ENCODE assay signal across 1 cellular context in genomic region chr20:62393830-62394229, GRCh38.
TF ChIP-seq lines count a peak whose summit lies in the region.

No MANE protein-coding gene starts in this region.

TF ChIP-seq in HepG2, 621 proteins besides CTCF, POLR2A, EP300 and RAD21:
- TF ChIP-seq, protein P1, sequence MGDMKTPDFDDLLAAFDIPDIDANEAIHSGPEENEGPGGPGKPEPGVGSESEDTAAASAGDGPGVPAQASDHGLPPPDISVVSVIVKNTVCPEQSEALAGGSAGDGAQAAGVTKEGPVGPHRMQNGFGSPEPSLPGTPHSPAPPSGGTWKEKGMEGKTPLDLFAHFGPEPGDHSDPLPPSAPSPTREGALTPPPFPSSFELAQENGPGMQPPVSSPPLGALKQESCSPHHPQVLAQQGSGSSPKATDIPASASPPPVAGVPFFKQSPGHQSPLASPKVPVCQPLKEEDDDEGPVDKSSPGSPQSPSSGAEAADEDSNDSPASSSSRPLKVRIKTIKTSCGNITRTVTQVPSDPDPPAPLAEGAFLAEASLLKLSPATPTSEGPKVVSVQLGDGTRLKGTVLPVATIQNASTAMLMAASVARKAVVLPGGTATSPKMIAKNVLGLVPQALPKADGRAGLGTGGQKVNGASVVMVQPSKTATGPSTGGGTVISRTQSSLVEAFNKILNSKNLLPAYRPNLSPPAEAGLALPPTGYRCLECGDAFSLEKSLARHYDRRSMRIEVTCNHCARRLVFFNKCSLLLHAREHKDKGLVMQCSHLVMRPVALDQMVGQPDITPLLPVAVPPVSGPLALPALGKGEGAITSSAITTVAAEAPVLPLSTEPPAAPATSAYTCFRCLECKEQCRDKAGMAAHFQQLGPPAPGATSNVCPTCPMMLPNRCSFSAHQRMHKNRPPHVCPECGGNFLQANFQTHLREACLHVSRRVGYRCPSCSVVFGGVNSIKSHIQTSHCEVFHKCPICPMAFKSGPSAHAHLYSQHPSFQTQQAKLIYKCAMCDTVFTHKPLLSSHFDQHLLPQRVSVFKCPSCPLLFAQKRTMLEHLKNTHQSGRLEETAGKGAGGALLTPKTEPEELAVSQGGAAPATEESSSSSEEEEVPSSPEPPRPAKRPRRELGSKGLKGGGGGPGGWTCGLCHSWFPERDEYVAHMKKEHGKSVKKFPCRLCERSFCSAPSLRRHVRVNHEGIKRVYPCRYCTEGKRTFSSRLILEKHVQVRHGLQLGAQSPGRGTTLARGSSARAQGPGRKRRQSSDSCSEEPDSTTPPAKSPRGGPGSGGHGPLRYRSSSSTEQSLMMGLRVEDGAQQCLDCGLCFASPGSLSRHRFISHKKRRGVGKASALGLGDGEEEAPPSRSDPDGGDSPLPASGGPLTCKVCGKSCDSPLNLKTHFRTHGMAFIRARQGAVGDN (CRISPR knock-in tag; IDR thresholded peaks at IDR 0.05): peak; percentile 15; the same call in 1 of the 2 replicates
- TF ChIP-seq AGO2 (optimal IDR thresholded peaks at IDR 0.05; ENCODE audit: low read depth, low read length): peak; percentile 83
- TF ChIP-seq NR2C2 (CRISPR knock-in tag; IDR thresholded peaks at IDR 0.05; ENCODE audit: borderline replicate concordance): no peak
